ENCODE assay signal across 20 cellular contexts in the genomic region with DNA sequence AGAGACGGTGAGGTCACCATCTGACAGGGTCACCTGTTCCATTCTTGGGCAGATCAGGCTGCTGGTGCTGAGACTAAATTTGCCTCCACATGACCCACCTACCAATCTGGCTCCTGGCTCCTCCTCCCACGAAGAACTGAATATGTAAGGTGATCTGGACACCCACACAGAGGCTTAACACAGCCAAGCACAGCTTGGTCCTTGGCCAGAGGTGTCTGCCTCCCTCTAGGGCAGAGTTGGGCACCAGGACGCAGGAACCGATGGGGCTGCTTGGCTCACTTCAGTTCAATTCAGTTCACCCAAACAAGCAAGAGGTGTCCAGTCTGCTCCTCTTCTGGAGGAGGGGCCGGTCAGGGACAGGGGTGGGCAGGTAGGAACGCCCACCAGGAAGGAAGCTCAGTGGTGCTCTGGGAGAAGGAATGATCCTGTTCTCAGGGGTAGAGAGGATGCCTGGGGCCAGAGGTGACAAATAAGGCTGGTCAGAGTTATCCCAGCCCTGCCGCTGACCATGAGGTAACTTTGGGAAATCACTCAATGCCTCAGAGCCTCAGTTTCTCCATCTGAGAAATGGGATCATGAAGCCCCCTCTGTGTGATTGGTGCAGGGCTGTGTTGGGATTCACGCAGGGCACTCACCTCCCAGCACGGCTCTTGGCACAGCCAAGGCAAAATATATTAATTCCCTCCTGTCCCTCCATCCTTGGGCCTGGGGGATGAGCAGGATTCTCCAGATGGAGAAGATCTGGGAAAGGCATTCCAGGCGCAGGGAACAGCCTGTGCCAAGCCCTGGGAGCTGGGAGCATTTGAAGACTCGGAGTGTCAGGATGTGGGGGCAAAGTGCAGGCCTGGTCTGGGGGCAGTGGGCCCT.
DNase-seq lines count a peak whose midpoint lies in the region; ATAC-seq and TF ChIP-seq lines count a peak whose summit lies in the region.
"Had no signal": no experiment of that assay in that cellular context is flagged by ENCODE, and none has a peak within 500 bp of the region (broad histone marks: within the 10 kb centered on the region; RNA-seq: fewer than 3 reads in every experiment).

No MANE protein-coding gene starts in this region.

- no peak for TF ChIP-seq CTCF in mesothelial cell of epicardium (IDR thresholded peaks at IDR 0.05; ENCODE audit: unreplicated experiment)
- no peak for TF ChIP-seq CTCF in upper lobe of right lung (IDR thresholded peaks at IDR 0.05)
- no peak for TF ChIP-seq CTCF in GM20000 (IDR thresholded peaks at IDR 0.05; ENCODE audit: extremely low read depth, missing control alignments)

- H3K36me3 ChIP-seq in upper lobe of right lung, result no peaks in the 10 kb centered on the region
- H3K36me3 ChIP-seq: gastrocnemius medialis had no signal

- H3K9me3 ChIP-seq in upper lobe of right lung, result no peaks in the 10 kb centered on the region
- H3K9me3 ChIP-seq: gastrocnemius medialis had no signal

- no peak overlapping the region for H3K27ac Mint-ChIP-seq in activated CD8-positive, alpha-beta memory T cell treated with anti-CD3 and anti-CD28 coated beads, Interleukin-2, amount 10 ng/mL, durations not matched to agents 7 days and 5 days
- no peak overlapping the region for H3K27ac Mint-ChIP-seq in mesothelial cell of epicardium
- H3K27ac Mint-ChIP-seq: activated B cell treated with CpG ODN at 0.5 μM for 24 hours; activated T-helper 2 cell treated with anti-CD3 and anti-CD28 coated beads, Interferon-gamma antibody, Interleukin-2, Interleukin-4, amounts not matched to agents 10 μg/mL and 5 μg/mL and 100 μg/mL, durations not matched to agents 14 hours and 24 hours and 36 hours; CD4-positive, alpha-beta T cell had no signal

- H3K4me3 ChIP-seq in upper lobe of right lung, result no peak overlapping the region
- H3K4me3 ChIP-seq: gastrocnemius medialis, PC-9 had no signal

- CTCF ChIA-PET in activated CD8-positive, alpha-beta memory T cell treated with anti-CD3 and anti-CD28 coated beads, Interleukin-2, amount 10 ng/mL, durations not matched to agents 7 days and 5 days (lab: Charles Lee), result no interaction called here

- no peak overlapping the region for H3K27ac ChIP-seq in upper lobe of right lung
- H3K27ac ChIP-seq: gastrocnemius medialis, PC-9 had no signal

- peaks cover under 1% of the 10 kb centered on the region for H3K27me3 Mint-ChIP-seq in activated CD8-positive, alpha-beta memory T cell treated with anti-CD3 and anti-CD28 coated beads, Interleukin-2, amount 10 ng/mL, durations not matched to agents 7 days and 5 days
- peaks cover 71% of the 10 kb centered on the region for H3K27me3 Mint-ChIP-seq in mesothelial cell of epicardium (ENCODE audit: low read depth)

- no peaks in the 10 kb centered on the region for H3K36me3 Mint-ChIP-seq in activated CD8-positive, alpha-beta memory T cell treated with anti-CD3 and anti-CD28 coated beads, Interleukin-2, amount 10 ng/mL, durations not matched to agents 7 days and 5 days
- H3K36me3 Mint-ChIP-seq in mesothelial cell of epicardium, result no peaks in the 10 kb centered on the region

- no peak for ATAC-seq in activated CD8-positive, alpha-beta memory T cell treated with anti-CD3 and anti-CD28 coated beads, Interleukin-2, amount 10 ng/mL, durations not matched to agents 7 days and 5 days
- ATAC-seq in upper lobe of right lung, result no peak
- no peak for ATAC-seq in left colon
- ATAC-seq: gastrocnemius medialis had no signal

- in situ Hi-C loops in KBM-7 (cut with MboI; ENCODE audit: low pct_unique_long_range_greater_than_20kb, low sequenced_read_pairs), result no loop called here

- no peak overlapping the region for H3K4me3 Mint-ChIP-seq in activated CD8-positive, alpha-beta memory T cell treated with anti-CD3 and anti-CD28 coated beads, Interleukin-2, amount 10 ng/mL, durations not matched to agents 7 days and 5 days
- H3K4me3 Mint-ChIP-seq in mesothelial cell of epicardium, result no peak overlapping the region
- H3K4me3 Mint-ChIP-seq: activated B cell treated with CpG ODN at 0.5 μM for 24 hours; CD4-positive, alpha-beta T cell had no signal

- H3K4me1 ChIP-seq in upper lobe of right lung, result no peaks in the 10 kb centered on the region
- H3K4me1 ChIP-seq: gastrocnemius medialis had no signal

- H3K27me3 ChIP-seq in upper lobe of right lung, result peaks cover 3% of the 10 kb centered on the region

- no peaks in the 10 kb centered on the region for H3K4me1 Mint-ChIP-seq in activated CD8-positive, alpha-beta memory T cell treated with anti-CD3 and anti-CD28 coated beads, Interleukin-2, amount 10 ng/mL, durations not matched to agents 7 days and 5 days
- H3K4me1 Mint-ChIP-seq in mesothelial cell of epicardium, result no peaks in the 10 kb centered on the region
- H3K4me1 Mint-ChIP-seq: activated B cell treated with CpG ODN at 0.5 μM for 24 hours had no signal

- no peaks in the 10 kb centered on the region for H3K9me3 Mint-ChIP-seq in activated CD8-positive, alpha-beta memory T cell treated with anti-CD3 and anti-CD28 coated beads, Interleukin-2, amount 10 ng/mL, durations not matched to agents 7 days and 5 days (ENCODE audit: low read depth)
- H3K9me3 Mint-ChIP-seq in mesothelial cell of epicardium, result no peaks in the 10 kb centered on the region
- H3K9me3 Mint-ChIP-seq: activated B cell treated with CpG ODN at 0.5 μM for 24 hours; activated T-helper 2 cell treated with anti-CD3 and anti-CD28 coated beads, Interferon-gamma antibody, Interleukin-2, Interleukin-4, amounts not matched to agents 10 μg/mL and 5 μg/mL and 100 μg/mL, durations not matched to agents 14 hours and 24 hours and 36 hours; CD4-positive, alpha-beta T cell had no signal

- intact Hi-C loops in upper lobe of right lung (cut with DNase I) (no loop called here), left colon (cut with DNase I, micrococcal nuclease) (no loop called here)

- peak; percentile 30 for DNase-seq in activated effector memory CD4-positive, alpha-beta T cell treated with anti-CD3 and anti-CD28 coated beads, Interleukin-2, amount 50 U/mL, for 16 hours
- DNase-seq in activated effector memory CD4-positive, alpha-beta T cell treated with Interleukin-2 at 50 U/mL for 16 hours, result no peak
- peak; percentile 16 for DNase-seq in activated CD8-positive, alpha-beta memory T cell treated with anti-CD3 and anti-CD28 coated beads, Interleukin-2, amount 10 ng/mL, durations not matched to agents 7 days and 5 days
- DNase-seq in mesothelial cell of epicardium (ENCODE audit: low spot score in 2 of 2, unreplicated experiment in 2 of 2) (peak; percentile 3 to 22), upper lobe of right lung (peak; percentile 46), KBM-7 (no peak), left colon (no peak), GM20000 (ENCODE audit: low spot score) (no peak)
- DNase-seq: activated B cell treated with CpG ODN at 0.5 μM for 24 hours; CD4-positive, alpha-beta T cell; erythroblast; gastrocnemius medialis; KG1; kidney glomerular epithelial cell; MV-4-11; NCI-H2081; NCI-H526 treated with DMSO at 0.1 percent for 48 hours; PC-9; T-helper 2 cell had no signal

Comparison
In these comparisons a context has a peak if more than half of its experiments do, and no peak if none do; other contexts are left out.
1. DNase-seq: peak in activated effector memory CD4-positive, alpha-beta T cell treated with anti-CD3 and anti-CD28 coated beads, Interleukin-2, amount 50 U/mL, for 16 hours (single experiment), activated CD8-positive, alpha-beta memory T cell treated with anti-CD3 and anti-CD28 coated beads, Interleukin-2, amount 10 ng/mL, durations not matched to agents 7 days and 5 days (single experiment), mesothelial cell of epicardium (2 of 2) and upper lobe of right lung (single experiment); none in activated effector memory CD4-positive, alpha-beta T cell treated with Interleukin-2 at 50 U/mL for 16 hours (single experiment), KBM-7 (single experiment), left colon (0 of 2) and GM20000 (single experiment).